In genomic region chr17:4500188-4500565, GRCh38 we compare ENCODE assay signal across 1 cellular context.
TF ChIP-seq lines count a peak whose summit lies in the region.

No MANE protein-coding gene starts in this region.

TF ChIP-seq in GM23338, 12 proteins besides CTCF, POLR2A, EP300 and RAD21 (continued from another document):
- no peak for TF ChIP-seq ZNF462 (CRISPR knock-in tag; IDR thresholded peaks at IDR 0.05)
- TF ChIP-seq POLR2AphosphoS5 (IDR thresholded peaks at IDR 0.05; ENCODE audit: low read depth): no peak
- TF ChIP-seq STAT1 (IDR thresholded peaks at IDR 0.05; ENCODE audit: unreplicated experiment): no peak
- no peak for TF ChIP-seq ZNF114 (CRISPR knock-in tag; IDR thresholded peaks at IDR 0.05)
- TF ChIP-seq ZNF331 (CRISPR knock-in tag; IDR thresholded peaks at IDR 0.05; ENCODE audit: low read depth): no peak
